8 cellular contexts compared by ENCODE assay signal in the genomic region with DNA sequence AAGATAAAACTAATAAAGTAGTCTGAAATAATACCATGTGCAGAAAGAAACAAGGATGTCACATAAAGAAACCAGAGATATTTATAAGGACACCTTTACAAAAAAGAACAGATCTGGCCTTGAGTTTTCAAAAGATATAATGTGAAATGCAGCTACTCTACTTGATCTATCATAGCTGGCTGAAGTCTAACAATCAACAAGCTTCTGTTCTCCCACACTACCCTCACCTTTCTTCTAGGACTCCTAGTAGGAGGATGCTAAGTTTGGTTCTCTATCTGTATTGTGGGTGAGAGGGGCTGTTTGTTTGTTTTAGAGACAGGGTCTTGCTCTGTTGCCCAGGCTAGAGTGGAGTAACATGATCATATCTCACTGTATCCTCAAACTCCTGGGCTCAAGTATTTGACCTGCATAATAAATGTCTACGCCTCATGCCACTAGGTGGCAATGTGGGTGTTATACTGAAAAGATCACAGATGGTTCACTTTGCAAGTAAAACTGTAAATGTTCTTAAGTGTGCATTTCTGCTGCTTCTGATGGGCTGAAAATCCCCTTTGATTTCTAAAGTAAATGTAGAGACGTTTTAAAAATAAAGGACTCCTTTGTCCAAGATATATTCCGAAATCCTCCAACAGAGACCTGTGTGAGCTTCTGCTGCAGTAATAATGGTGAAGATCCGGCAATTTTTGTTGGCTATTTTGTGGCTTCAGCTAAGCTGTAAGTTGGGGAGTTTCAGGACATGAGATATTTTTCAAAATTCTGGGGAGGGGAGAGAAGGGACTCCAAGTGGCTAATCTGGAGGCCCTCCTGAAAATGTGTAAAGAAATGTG.
A peak's percentile ranks its signal among the peaks of the same experiment; 100 is the strongest.
DNase-seq lines count a peak whose midpoint lies in the region; ATAC-seq, FAIRE-seq and TF ChIP-seq lines count a peak whose summit lies in the region.

No MANE protein-coding gene starts in this region.

- no peak overlapping the region for H3K4me3 ChIP-seq in colonic mucosa
- H3K4me3 ChIP-seq in HepG2 (replicated peaks in 1 of 3; ENCODE audit: insufficient read depth in 1 of 3, low read depth in 2 of 3, low read length in 3 of 3): no peak overlapping the region

- H3K9me3 ChIP-seq in colonic mucosa: no peaks in the 10 kb centered on the region
- H3K9me3 ChIP-seq in HepG2 (ENCODE audit: low read length): no peaks in the 10 kb centered on the region

- H3K36me3 ChIP-seq in colonic mucosa (no peaks in the 10 kb centered on the region), HepG2 (replicated peaks in 1 of 2; ENCODE audit: control insufficient read depth in 1 of 2, insufficient read depth in 2 of 2, low read length in 2 of 2) (no peaks in the 10 kb centered on the region)

- H3K27me3 Mint-ChIP-seq in activated naive CD4-positive, alpha-beta T cell treated with anti-CD3 and anti-CD28 coated beads for 36 hours (ENCODE audit: low read depth): no peaks in the 10 kb centered on the region

- peak overlapping the region; percentile 63 for H3K4me3 Mint-ChIP-seq in activated naive CD4-positive, alpha-beta T cell treated with anti-CD3 and anti-CD28 coated beads for 36 hours

- no peak overlapping the region for H3K4me2 ChIP-seq in HepG2 (ENCODE audit: low read depth, low read length)

- H2AFZ ChIP-seq in HepG2 (ENCODE audit: low read length): no peak overlapping the region

- BruUV-seq in HepG2 (replicated peaks; lab: Mats Ljungman, UMichigan): no TSS peak

- no peaks in the 10 kb centered on the region for H3K4me1 Mint-ChIP-seq in activated naive CD4-positive, alpha-beta T cell treated with anti-CD3 and anti-CD28 coated beads for 36 hours (ENCODE audit: low read depth)

- TF ChIP-seq EP300 in HepG2 (IDR thresholded peaks at IDR 0.05; ENCODE audit: low read depth in 2 of 2, low read length in 2 of 2) (no peak), HepG2 (CRISPR knock-in tag; IDR thresholded peaks at IDR 0.05; ENCODE audit: borderline replicate concordance) (no peak)

- TF ChIP-seq POLR2A in HepG2 (IDR thresholded peaks at IDR 0.05; ENCODE audit: insufficient read depth in 1 of 2, low read depth in 2 of 2, low read length in 2 of 2): no peak

- intact Hi-C loops in activated naive CD4-positive, alpha-beta T cell treated with anti-CD3 and anti-CD28 coated beads for 36 hours (cut with micrococcal nuclease): loop anchor here (5.0 kb wide), 1 partner anchor 53 kb away; no protein-coding TSS in a partner anchor
- intact Hi-C loops in colonic mucosa (cut with DNase I) (loop anchor here (2.0 kb wide), 1 partner anchor 53 kb away; no protein-coding TSS in a partner anchor), HepG2 (cut with micrococcal nuclease; ENCODE audit: unreplicated experiment) (loop anchor here (1.0 to 10.0 kb wide), 3 partner anchors 56 to 155 kb away; no protein-coding TSS in a partner anchor)

- no peaks in the 10 kb centered on the region for H3K36me3 Mint-ChIP-seq in activated naive CD4-positive, alpha-beta T cell treated with anti-CD3 and anti-CD28 coated beads for 36 hours (ENCODE audit: low read depth)

- peak; percentile 98 for ATAC-seq in HepG2

- H3K27ac ChIP-seq in colonic mucosa (no peak overlapping the region), HepG2 (ENCODE audit: extremely low read length, insufficient read depth, low read length) (no peak overlapping the region)

- peak; percentile 26 for DNase-seq in activated naive CD4-positive, alpha-beta T cell treated with anti-CD3 and anti-CD28 coated beads for 36 hours
- DNase-seq in activated naive CD4-positive, alpha-beta T cell (lab: John Stamatoyannopoulos, UW): no peak
- peak; percentile 48 for DNase-seq in HT1080 (ENCODE audit: low read depth)
- DNase-seq in SHP77 treated with DMSO at 0.1 percent for 48 hours (lab: John Stamatoyannopoulos, UW): peak; percentile 66
- DNase-seq in colonic mucosa: peak; percentile 64
- peak; percentile 80 for DNase-seq in HepG2 (ENCODE audit: low spot score)
- DNase-seq in urothelium cell line (ENCODE audit: low spot score): peak; percentile 38
- no peak for DNase-seq in HK-2 (ENCODE audit: unreplicated experiment)

- FAIRE-seq in HepG2 (lab: Jason Lieb, UNC) (peak; percentile 80), urothelium cell line (lab: Jason Lieb, UNC) (no peak)

- H3K27ac Mint-ChIP-seq in activated naive CD4-positive, alpha-beta T cell treated with anti-CD3 and anti-CD28 coated beads for 36 hours: peak overlapping the region; percentile 83

- POLR2A ChIA-PET in HepG2 (lab: Yijun Ruan, JAX): interaction anchor here (2.0 kb wide), 1 partner anchor 55 kb away, joined by 5 read pairs; no protein-coding TSS in a partner anchor

- no peaks in the 10 kb centered on the region for H4K20me1 ChIP-seq in HepG2 (ENCODE audit: insufficient read depth, low read length)

- H3K4me1 ChIP-seq in colonic mucosa (no peaks in the 10 kb centered on the region), HepG2 (ENCODE audit: insufficient read depth, low read length) (no peaks in the 10 kb centered on the region)

- CTCF ChIA-PET in activated naive CD4-positive, alpha-beta T cell treated with anti-CD3 and anti-CD28 coated beads for 36 hours (lab: Charles Lee): no interaction called here
- CTCF ChIA-PET in HepG2 (lab: Yijun Ruan, JAX; ENCODE audit: low intra/inter-chr PET ratio, low total read pairs): interaction anchor here (0.8 to 5.9 kb wide), 7 partner anchors 9 to 153 kb away, joined by 3 to 100 read pairs (median 6); no protein-coding TSS in a partner anchor

- no peaks in the 10 kb centered on the region for H3K79me2 ChIP-seq in HepG2 (ENCODE audit: insufficient read depth, low read length)

- WGBS in HepG2 (ENCODE audit: low lambda C conversion rate): 2% methylated on average over 4 of the region's 4 CpGs

- no peaks in the 10 kb centered on the region for H3K27me3 ChIP-seq in colonic mucosa
- H3K27me3 ChIP-seq in HepG2 (ENCODE audit: control insufficient read depth in 1 of 2, insufficient read depth in 2 of 2, low read length in 2 of 2): 0 out of 5 replicates have a peak, but pooled peaks cover 0 to 5% of the 10 kb centered on the region in 2 experiments

- TF ChIP-seq CTCF in colonic mucosa (IDR thresholded peaks at IDR 0.05) (peak; percentile 78), HepG2 (CRISPR knock-in tag; IDR thresholded peaks at IDR 0.05) (peak; percentile 93)

- no peaks in the 10 kb centered on the region for H3K9me3 Mint-ChIP-seq in activated naive CD4-positive, alpha-beta T cell treated with anti-CD3 and anti-CD28 coated beads for 36 hours

- peak; percentile 70 for TF ChIP-seq RAD21 in HepG2 (CRISPR knock-in tag; IDR thresholded peaks at IDR 0.05)

- in situ Hi-C loops in HepG2 (cut with HindIII; ENCODE audit: extremely low pct_ligation_motif_present, low pct_unique_long_range_greater_than_20kb): loop anchor here (5.0 kb wide), 1 partner anchor 58 kb away; no protein-coding TSS in a partner anchor

- H3K9ac ChIP-seq in colonic mucosa (ENCODE audit: low read depth in 2 of 2, low read length in 2 of 2) (no peak overlapping the region), HepG2 (ENCODE audit: insufficient read depth, low read depth, low read length) (no peak overlapping the region)

TF ChIP-seq in HepG2, 621 proteins besides CTCF, POLR2A, EP300 and RAD21 (continues in another document):
- 0 out of 2 replicates have a peak, but pooled peaks have one; percentile 68 for TF ChIP-seq ZNF510 (CRISPR knock-in tag; IDR thresholded peaks at IDR 0.05; ENCODE audit: low read depth)
- 0 out of 2 replicates have a peak, but pooled peaks have one; percentile 40 for TF ChIP-seq ZNF780A (CRISPR knock-in tag; IDR thresholded peaks at IDR 0.05)
- no peak for TF ChIP-seq ZFP36L2 (CRISPR knock-in tag; IDR thresholded peaks at IDR 0.05)
- TF ChIP-seq ZNF547 (CRISPR knock-in tag; IDR thresholded peaks at IDR 0.05): no peak
- TF ChIP-seq EZH2 (conservative IDR thresholded peaks at IDR 0.05; ENCODE audit: low read depth, low read length): no peak
- no peak for TF ChIP-seq PRMT3 (CRISPR knock-in tag; IDR thresholded peaks at IDR 0.05; ENCODE audit: borderline replicate concordance, low read depth)
- TF ChIP-seq ZNF431 (CRISPR knock-in tag; IDR thresholded peaks at IDR 0.05; ENCODE audit: borderline replicate concordance, low read depth): no peak
- TF ChIP-seq, protein P1, sequence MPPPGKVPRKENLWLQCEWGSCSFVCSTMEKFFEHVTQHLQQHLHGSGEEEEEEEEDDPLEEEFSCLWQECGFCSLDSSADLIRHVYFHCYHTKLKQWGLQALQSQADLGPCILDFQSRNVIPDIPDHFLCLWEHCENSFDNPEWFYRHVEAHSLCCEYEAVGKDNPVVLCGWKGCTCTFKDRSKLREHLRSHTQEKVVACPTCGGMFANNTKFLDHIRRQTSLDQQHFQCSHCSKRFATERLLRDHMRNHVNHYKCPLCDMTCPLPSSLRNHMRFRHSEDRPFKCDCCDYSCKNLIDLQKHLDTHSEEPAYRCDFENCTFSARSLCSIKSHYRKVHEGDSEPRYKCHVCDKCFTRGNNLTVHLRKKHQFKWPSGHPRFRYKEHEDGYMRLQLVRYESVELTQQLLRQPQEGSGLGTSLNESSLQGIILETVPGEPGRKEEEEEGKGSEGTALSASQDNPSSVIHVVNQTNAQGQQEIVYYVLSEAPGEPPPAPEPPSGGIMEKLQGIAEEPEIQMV (CRISPR knock-in tag; IDR thresholded peaks at IDR 0.05; ENCODE audit: low read depth): no peak
- no peak for TF ChIP-seq ZNF557 (CRISPR knock-in tag; IDR thresholded peaks at IDR 0.05)
- TF ChIP-seq TCF12 (IDR thresholded peaks at IDR 0.05): no peak
- no peak for TF ChIP-seq TCF12 (CRISPR knock-in tag; IDR thresholded peaks at IDR 0.05)
- TF ChIP-seq SP140L (CRISPR knock-in tag; IDR thresholded peaks at IDR 0.05; ENCODE audit: borderline replicate concordance): 0 out of 2 replicates have a peak, but pooled peaks have one; percentile 41
- 0 out of 2 replicates have a peak, but pooled peaks have one; percentile 29 for TF ChIP-seq ZBTB3 (CRISPR knock-in tag; IDR thresholded peaks at IDR 0.05; ENCODE audit: borderline replicate concordance, low read depth)
- TF ChIP-seq ARID3A (IDR thresholded peaks at IDR 0.05; ENCODE audit: low read depth, low read length): peak; percentile 69
- TF ChIP-seq MIXL1 (CRISPR knock-in tag; IDR thresholded peaks at IDR 0.05): peak; percentile 79
- no peak for TF ChIP-seq AGO2 (optimal IDR thresholded peaks at IDR 0.05; ENCODE audit: low read depth, low read length)

Comparison
In these comparisons a context has a peak if more than half of its experiments do, and no peak if none do; other contexts are left out.
1. DNase-seq: peak in activated naive CD4-positive, alpha-beta T cell treated with anti-CD3 and anti-CD28 coated beads for 36 hours (single experiment), HT1080 (single experiment), SHP77 treated with DMSO at 0.1 percent for 48 hours (single experiment), colonic mucosa (single experiment), HepG2 (single experiment) and urothelium cell line (single experiment); none in activated naive CD4-positive, alpha-beta T cell (0 of 4) and HK-2 (single experiment).